ENCODE assay signal across 13 cellular contexts in the genomic region with DNA sequence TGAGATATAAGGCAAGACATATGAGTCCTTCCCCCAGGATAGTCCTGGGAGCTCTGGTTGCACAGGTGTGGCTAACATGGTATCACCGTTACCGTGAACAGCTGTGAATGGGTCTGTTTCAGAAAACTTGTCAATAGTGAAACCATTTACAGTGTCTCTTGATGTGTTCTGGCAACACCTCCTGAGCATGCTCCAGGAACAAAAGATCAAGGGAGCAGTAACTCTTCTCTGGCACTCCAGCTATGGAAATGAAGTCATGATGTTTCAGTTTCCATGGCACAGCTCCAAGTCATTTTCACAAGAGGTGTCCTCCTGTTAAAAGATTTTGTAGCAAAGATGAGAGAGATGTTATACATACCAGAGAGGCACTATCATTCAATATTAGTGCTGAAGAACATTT.
DNase-seq lines count a peak whose midpoint lies in the region; ATAC-seq and TF ChIP-seq lines count a peak whose summit lies in the region.
"Had no signal": no experiment of that assay in that cellular context is flagged by ENCODE, and none has a peak within 500 bp of the region (broad histone marks: within the 10 kb centered on the region; RNA-seq: fewer than 3 reads in every experiment).

No MANE protein-coding gene starts in this region.

- H3K27me3 ChIP-seq in RWPE2 (ENCODE audit: insufficient read depth, poor library complexity, severe bottlenecking) (no peaks in the 10 kb centered on the region), aorta (ENCODE audit: control insufficient read depth in 1 of 2, insufficient read depth in 2 of 2, low read length in 1 of 2) (no peaks in the 10 kb centered on the region), ovary (no peaks in the 10 kb centered on the region)
- H3K27me3 ChIP-seq: SJCRH30 had no signal

- DNase-seq in NCI-H1105 (lab: John Stamatoyannopoulos, UW) (peak; percentile 30), RWPE2 (ENCODE audit: low spot score) (no peak), kidney tubule cell (ENCODE audit: low spot score) (peak; percentile 69), RKO (ENCODE audit: low spot score) (no peak), aorta (no peak), ovary (no peak)
- DNase-seq: CD8-positive, alpha-beta T cell; cortex of kidney; KG1; midbrain; NCI-H526 had no signal

- no peak overlapping the region for H3K27ac ChIP-seq in RWPE2 (ENCODE audit: poor library complexity, severe bottlenecking)
- no peak overlapping the region for H3K27ac ChIP-seq in aorta (ENCODE audit: low read depth in 1 of 2, low read length in 2 of 2)
- H3K27ac ChIP-seq in ovary = no peak overlapping the region
- H3K27ac ChIP-seq: SJCRH30 had no signal

- TF ChIP-seq CTCF in RWPE2 (IDR thresholded peaks at IDR 0.05; ENCODE audit: poor library complexity, severe bottlenecking) = no peak
- no peak for TF ChIP-seq CTCF in ovary (IDR thresholded peaks at IDR 0.05)

- H3K36me3 ChIP-seq in RWPE2 (ENCODE audit: low read depth) (no peaks in the 10 kb centered on the region), aorta (ENCODE audit: control insufficient read depth in 1 of 2, insufficient read depth in 2 of 2, low read length in 1 of 2) (no peaks in the 10 kb centered on the region), ovary (no peaks in the 10 kb centered on the region)
- H3K36me3 ChIP-seq: SJCRH30 had no signal

- ATAC-seq in GM18505 (IDR thresholded peaks at IDR 0.05; ENCODE audit: unreplicated experiment) (peak; percentile 58), RWPE2 (ENCODE audit: low read depth) (peak; percentile 77), aorta (ENCODE audit: low FRiP score) (no peak)
- ATAC-seq: CD8-positive, alpha-beta T cell had no signal

- H3K9me3 ChIP-seq in RWPE2 (ENCODE audit: severe bottlenecking) (no peaks in the 10 kb centered on the region), aorta (ENCODE audit: control insufficient read depth, low read length) (peaks cover 3% of the 10 kb centered on the region), ovary (no peaks in the 10 kb centered on the region)
- H3K9me3 ChIP-seq: SJCRH30 had no signal

- 64 to 92% methylated on average over 2 of the region's 2 CpGs for WGBS in aorta, 2 donors
- WGBS in ovary, 3 donors = 27 to 82% (median 57%) methylated on average over 2 of the region's 2 CpGs

- intact Hi-C loops in aorta (cut with DNase I) = no loop called here
- intact Hi-C loops in ovary (cut with DNase I) = no loop called here

- H3K4me3 ChIP-seq in RWPE2 (ENCODE audit: severe bottlenecking) (no peak overlapping the region), aorta (ENCODE audit: low read length in 2 of 2) (no peak overlapping the region), ovary (no peak overlapping the region)
- H3K4me3 ChIP-seq: SJCRH30 had no signal

- H3K4me1 ChIP-seq in RWPE2 (ENCODE audit: insufficient read depth, poor library complexity, severe bottlenecking) = no peaks in the 10 kb centered on the region
- H3K4me1 ChIP-seq in aorta (ENCODE audit: control insufficient read depth in 1 of 2, insufficient read depth in 2 of 2, low read length in 2 of 2) = no peaks in the 10 kb centered on the region
- no peaks in the 10 kb centered on the region for H3K4me1 ChIP-seq in ovary (ENCODE audit: insufficient read depth)
- H3K4me1 ChIP-seq: SJCRH30 had no signal

- TF ChIP-seq POLR2A in GM18505 (IDR thresholded peaks at IDR 0.05; ENCODE audit: borderline replicate concordance, extremely low read depth, insufficient read depth, insufficient read length) (no peak), ovary (IDR thresholded peaks at IDR 0.05) (no peak)

- no peak for TF ChIP-seq EP300 in ovary (IDR thresholded peaks at IDR 0.05)

Comparison
In these comparisons a context has a peak if more than half of its experiments do, and no peak if none do; other contexts are left out.
1. DNase-seq: peak in NCI-H1105 (single experiment) and kidney tubule cell (single experiment); none in RWPE2 (single experiment), RKO (single experiment), aorta (0 of 2) and ovary (0 of 5).